Comparison of ENCODE assay signal across 11 cellular contexts in genomic region chr4:155530290-155530689, GRCh38.
"Had no signal": no experiment of that assay in that cellular context is flagged by ENCODE, and none has a peak within 500 bp of the region (broad histone marks: within the 10 kb centered on the region; RNA-seq: fewer than 3 reads in every experiment).

No MANE protein-coding gene starts in this region.

- H3K4me1 ChIP-seq: adrenal gland had no signal

- H3K4me3 ChIP-seq: adrenal gland, lower lobe of right lung, pancreas had no signal

- H3K36me3 ChIP-seq: adrenal gland, lower lobe of right lung, pancreas had no signal

- DNase-seq: activated naive CD4-positive, alpha-beta T cell treated with anti-CD3 and anti-CD28 coated beads, Interleukin-2, amount 10 ng/mL, durations not matched to agents 7 days and 5 days; adrenal gland; central memory CD4-positive, alpha-beta T cell; effector memory CD8-positive, alpha-beta T cell; hypothalamus; lower lobe of right lung; midbrain; pancreas; stimulated activated CD4-positive, alpha-beta T cell treated with anti-CD3 and anti-CD28 coated beads, Interleukin-4, amount 100 ng/mL, for 1 hour; stimulated activated CD8-positive, alpha-beta memory T cell treated with anti-CD3 and anti-CD28 coated beads, Interleukin-4, amount 100 ng/mL, for 48 hours; stimulated activated naive CD8-positive, alpha-beta T cell treated with anti-CD3 and anti-CD28 coated beads, Interleukin-15, Interleukin-2, amounts not matched to agents 100 U/mL and 50 U/mL, for 24 hours had no signal

- H3K9me3 ChIP-seq: lower lobe of right lung, pancreas had no signal

- H3K27me3 ChIP-seq: adrenal gland, pancreas had no signal
